In the genomic region with DNA sequence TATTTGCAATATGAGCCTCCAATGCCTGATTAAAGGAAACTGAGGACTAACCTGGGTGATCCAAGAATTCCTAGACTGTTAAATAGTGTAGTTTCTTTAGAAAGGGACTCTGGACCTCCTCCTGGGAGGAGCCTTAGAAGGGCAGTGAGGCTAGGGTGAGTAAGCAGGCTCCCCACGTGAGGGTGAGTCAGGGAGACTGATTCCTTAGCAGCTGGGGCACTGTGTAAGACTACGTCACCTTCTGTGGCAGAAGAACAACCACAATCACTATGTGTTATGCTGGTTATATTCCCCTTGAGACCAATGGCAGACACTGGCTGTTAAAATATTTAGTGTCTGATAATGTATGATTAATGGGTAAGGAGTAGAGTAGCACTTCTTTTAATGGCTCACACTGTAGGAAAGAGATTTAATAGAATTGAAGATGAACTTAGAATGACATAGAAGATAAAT, we compare ENCODE assay signal across 9 cellular contexts. TPM values are rescaled to one million over a fixed set of nuclear protein-coding genes. Genes with fewer than 3 reads are reported as not detected.
DNase-seq lines count a peak whose midpoint lies in the region; ATAC-seq and FAIRE-seq lines count a peak whose summit lies in the region.
"Had no signal": no experiment of that assay in that cellular context is flagged by ENCODE, and none has a peak within 500 bp of the region (broad histone marks: within the 10 kb centered on the region; RNA-seq: fewer than 3 reads in every experiment).

No MANE protein-coding gene starts in this region.

- ATAC-seq in GM21717 (IDR thresholded peaks at IDR 0.05; ENCODE audit: unreplicated experiment), result peak; percentile 91
- ATAC-seq in activated T-cell treated with anti-CD3 and anti-CD28 coated beads, Interleukin-2, amount 50 U/mL, for 4 hours, result peak; percentile 98 to 99

- FAIRE-seq in HTR-8/SVneo (lab: Jason Lieb, UNC), result peak; percentile 82

- no peak overlapping the region for H3K4me3 Mint-ChIP-seq in activated T-cell treated with anti-CD3 and anti-CD28 coated beads, Interleukin-2, amount 50 U/mL, for 4 hours
- H3K4me3 Mint-ChIP-seq: T-helper 1 cell treated with Interleukin-12 subunit alpha and Interleukin-12 subunit beta and Interleukin-4 antibody, amounts not matched to agents 30 μg/mL and 1 μg/mL, for 36 hours had no signal

- H3K27me3 Mint-ChIP-seq in activated T-cell treated with anti-CD3 and anti-CD28 coated beads, Interleukin-2, amount 50 U/mL, for 4 hours (ENCODE audit: low read depth), result peaks cover 38% of the 10 kb centered on the region

- peaks cover 4% of the 10 kb centered on the region for H3K4me1 Mint-ChIP-seq in activated T-cell treated with anti-CD3 and anti-CD28 coated beads, Interleukin-2, amount 50 U/mL, for 4 hours (ENCODE audit: low read depth)

- H3K36me3 Mint-ChIP-seq in activated T-cell treated with anti-CD3 and anti-CD28 coated beads, Interleukin-2, amount 50 U/mL, for 4 hours (ENCODE audit: insufficient read depth), result no peaks in the 10 kb centered on the region

- no peaks in the 10 kb centered on the region for H3K9me3 Mint-ChIP-seq in activated T-cell treated with anti-CD3 and anti-CD28 coated beads, Interleukin-2, amount 50 U/mL, for 4 hours
- H3K9me3 Mint-ChIP-seq: T-helper 1 cell treated with Interleukin-12 subunit alpha and Interleukin-12 subunit beta and Interleukin-4 antibody, amounts not matched to agents 30 μg/mL and 1 μg/mL, for 36 hours had no signal

- DNase-seq in Daoy (ENCODE audit: low read depth) (peak; percentile 99), HTR-8/SVneo (ENCODE audit: insufficient read length, low spot score) (peak; percentile 92), islet precursor cell (peak; percentile 96), NCI-H748 (lab: John Stamatoyannopoulos, UW; ENCODE audit: unreplicated experiment) (no peak), cortex of kidney (lab: John Stamatoyannopoulos, UW) (no peak)
- no peak for DNase-seq in activated T-cell treated with anti-CD3 and anti-CD28 coated beads, Interleukin-2, amount 50 U/mL, for 4 hours
- DNase-seq in stimulated activated CD8-positive, alpha-beta memory T cell treated with anti-CD3 and anti-CD28 coated beads, Interleukin-7, amount 100 ng/mL, for 24 hours (ENCODE audit: low read depth), result peak; percentile 36

RNA-seq across cellular contexts. Expression of a gene that starts 53.3 kb away (rescaled TPM):
- 6.0 and 8.0 TPM in 2 replicates for total RNA-seq in Daoy (2014; rRNA removed; shearing (Covaris generic))
- not detected for total RNA-seq in activated T-cell treated with anti-CD3 and anti-CD28 coated beads, Interleukin-2, amount 50 U/mL, for 4 hours

RNA-seq across cellular contexts. Expression of a gene that starts 56.9 kb away (rescaled TPM):
- total RNA-seq in Daoy (2014; rRNA removed; shearing (Covaris generic)), result 14.0 and 15.3 TPM in 2 replicates
- total RNA-seq in activated T-cell treated with anti-CD3 and anti-CD28 coated beads, Interleukin-2, amount 50 U/mL, for 4 hours, result 10 to 100 TPM; 16.9 to 18.6 (median 17.7) TPM

Comparison
In these comparisons a context has a peak if more than half of its experiments do, and no peak if none do; other contexts are left out.
1. DNase-seq: peak in Daoy (single experiment), HTR-8/SVneo (single experiment), islet precursor cell (single experiment) and stimulated activated CD8-positive, alpha-beta memory T cell treated with anti-CD3 and anti-CD28 coated beads, Interleukin-7, amount 100 ng/mL, for 24 hours (single experiment); none in activated T-cell treated with anti-CD3 and anti-CD28 coated beads, Interleukin-2, amount 50 U/mL, for 4 hours (single experiment), NCI-H748 (single experiment) and cortex of kidney (single experiment).